In the genomic region with DNA sequence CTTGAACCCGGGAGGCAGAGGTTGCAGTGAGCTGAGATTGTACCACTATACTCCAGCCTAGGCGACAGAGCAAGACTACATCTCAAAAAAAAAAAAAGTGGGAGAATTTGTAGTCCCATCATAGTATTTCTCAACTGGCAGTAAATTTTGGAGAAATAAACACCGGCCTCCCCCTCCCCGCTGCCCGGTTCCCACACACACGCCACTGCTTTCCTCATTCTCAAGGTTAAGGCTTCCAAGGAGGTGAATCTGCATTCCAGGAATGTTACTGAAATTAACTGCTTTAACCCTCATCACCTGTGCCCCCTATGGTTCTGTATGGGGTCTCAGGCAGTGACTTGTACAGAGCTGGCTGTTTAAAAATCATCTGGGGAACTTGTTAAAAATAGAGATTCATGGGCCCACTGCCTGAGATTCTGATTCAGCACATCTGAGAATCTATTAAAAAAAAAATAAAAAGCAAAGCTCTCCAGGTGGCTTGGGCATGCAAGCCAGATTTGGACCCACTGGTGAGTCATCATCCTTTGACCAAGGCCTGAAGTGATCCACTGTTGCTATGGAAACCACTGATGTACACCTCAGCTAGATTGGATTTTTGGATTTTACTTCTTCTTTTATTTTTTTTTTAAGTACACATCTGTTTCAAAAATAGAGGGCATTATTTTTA, we compare ENCODE assay signal across 8 cellular contexts. TPM values are rescaled to one million over a fixed set of nuclear protein-coding genes. Genes with fewer than 3 reads are reported as not detected.
DNase-seq lines count a peak whose midpoint lies in the region; ATAC-seq and TF ChIP-seq lines count a peak whose summit lies in the region.

No MANE protein-coding gene starts in this region.

- H3K4me3 Mint-ChIP-seq in stimulated activated memory B cell treated with anti-CD40 and anti-IgM and Interleukin-4, amounts not matched to agents 10 μg/mL and 1 μg/mL and 100 μg/mL, for 72 hours: no peak overlapping the region

- ATAC-seq in GM21390 (IDR thresholded peaks at IDR 0.05; ENCODE audit: unreplicated experiment): peak; percentile 45
- peak; percentile 57 for ATAC-seq in stimulated activated memory B cell treated with anti-CD40 and anti-IgM and Interleukin-4, amounts not matched to agents 10 μg/mL and 1 μg/mL and 100 μg/mL, for 72 hours
- no peak for ATAC-seq in Right ventricle myocardium inferior

- H3K4me3 ChIP-seq in BE2C (ENCODE audit: low read depth, low read length) (no peak overlapping the region), colonic mucosa (no peak overlapping the region)

- intact Hi-C loops in colonic mucosa (cut with DNase I) (no loop called here), Right ventricle myocardium inferior (cut with DNase I) (no loop called here)

- peaks cover 11% of the 10 kb centered on the region for H3K4me1 ChIP-seq in BE2C
- H3K4me1 ChIP-seq in colonic mucosa: no peaks in the 10 kb centered on the region

- H3K36me3 Mint-ChIP-seq in stimulated activated memory B cell treated with anti-CD40 and anti-IgM and Interleukin-4, amounts not matched to agents 10 μg/mL and 1 μg/mL and 100 μg/mL, for 72 hours: no peaks in the 10 kb centered on the region

- H3K9me3 ChIP-seq in BE2C: no peaks in the 10 kb centered on the region
- H3K9me3 ChIP-seq in colonic mucosa: no peaks in the 10 kb centered on the region

- H3K27ac ChIP-seq in colonic mucosa: peak overlapping the region; percentile 9

- peaks cover 18% of the 10 kb centered on the region for H3K4me1 Mint-ChIP-seq in stimulated activated memory B cell treated with anti-CD40 and anti-IgM and Interleukin-4, amounts not matched to agents 10 μg/mL and 1 μg/mL and 100 μg/mL, for 72 hours

- no peaks in the 10 kb centered on the region for H3K9me3 Mint-ChIP-seq in stimulated activated memory B cell treated with anti-CD40 and anti-IgM and Interleukin-4, amounts not matched to agents 10 μg/mL and 1 μg/mL and 100 μg/mL, for 72 hours

- H3K27me3 ChIP-seq in BE2C: no peaks in the 10 kb centered on the region
- H3K27me3 ChIP-seq in colonic mucosa: no peaks in the 10 kb centered on the region

- TF ChIP-seq CTCF in BE2C (IDR thresholded peaks at IDR 0.05; ENCODE audit: low read depth, low read length) (no peak), colonic mucosa (IDR thresholded peaks at IDR 0.05) (no peak)

- H3K27me3 Mint-ChIP-seq in stimulated activated memory B cell treated with anti-CD40 and anti-IgM and Interleukin-4, amounts not matched to agents 10 μg/mL and 1 μg/mL and 100 μg/mL, for 72 hours: no peaks in the 10 kb centered on the region

- H3K36me3 ChIP-seq in BE2C: no peaks in the 10 kb centered on the region
- no peaks in the 10 kb centered on the region for H3K36me3 ChIP-seq in colonic mucosa

- H3K9ac ChIP-seq in colonic mucosa (ENCODE audit: low read depth in 2 of 2, low read length in 2 of 2): no peak overlapping the region

- DNase-seq in BE2C (peak; percentile 57), NCI-H146 treated with DMSO at 0.1 percent for 48 hours (lab: John Stamatoyannopoulos, UW; ENCODE audit: unreplicated experiment) (peak; percentile 75), colonic mucosa (no peak), SKM-1 treated with dmso at 0.1 percent for 144 hours (lab: John Stamatoyannopoulos, UW; ENCODE audit: unreplicated experiment) (no peak), Right ventricle myocardium inferior (ENCODE audit: missing footprints) (no peak)
- DNase-seq in activated naive CD4-positive, alpha-beta T cell treated with Interleukin-2 at 50 U/mL for 16 hours: no peak

- peak overlapping the region; percentile 77 for H3K27ac Mint-ChIP-seq in stimulated activated memory B cell treated with anti-CD40 and anti-IgM and Interleukin-4, amounts not matched to agents 10 μg/mL and 1 μg/mL and 100 μg/mL, for 72 hours

RNA-seq across cellular contexts. Expression of gene MRPL35, which starts 50.1 kb away (rescaled TPM):
- polyA plus RNA-seq in BE2C (2012; ENCODE audit: insufficient read depth, insufficient read length, low read depth): 24.3 TPM
- total RNA-seq in colonic mucosa: 10 to 100 TPM; 88.1 to 88.9 TPM
- total RNA-seq in Right ventricle myocardium inferior: 96.9 TPM

RNA-seq across cellular contexts. Expression of gene IMMT, which starts 54.0 kb away (rescaled TPM):
- polyA plus RNA-seq in BE2C (2012; ENCODE audit: insufficient read depth, insufficient read length, low read depth): 48.0 TPM
- 100 to 1,000 TPM; 125 to 127 TPM for total RNA-seq in colonic mucosa
- total RNA-seq in Right ventricle myocardium inferior: 287 TPM

Comparison
In these comparisons a context has a peak if more than half of its experiments do, and no peak if none do; other contexts are left out.
1. DNase-seq: peak in BE2C (single experiment) and NCI-H146 treated with DMSO at 0.1 percent for 48 hours (single experiment); none in colonic mucosa (single experiment), SKM-1 treated with dmso at 0.1 percent for 144 hours (single experiment), Right ventricle myocardium inferior (single experiment) and activated naive CD4-positive, alpha-beta T cell treated with Interleukin-2 at 50 U/mL for 16 hours (single experiment).